ENCODE assay signal across 8 cellular contexts in genomic region chr2:131093066-131093842, GRCh38. TPM values are rescaled to one million over a fixed set of nuclear protein-coding genes. Genes with fewer than 3 reads are reported as not detected.
DNase-seq lines count a peak whose midpoint lies in the region; ATAC-seq and TF ChIP-seq lines count a peak whose summit lies in the region.

FAM168B (minus strand) TSS chr2:131093460; CDS start chr2:131082646, 10,814 bp downstream.

- no peaks in the 10 kb centered on the region for H3K9me3 ChIP-seq in uterus

- peaks cover 3% of the 10 kb centered on the region in 2 donors for H3K4me1 ChIP-seq in uterus

- TF ChIP-seq POLR2A in uterus (IDR thresholded peaks at IDR 0.05), result peak; percentile 76 to 98

- peak within 1 kb of the TSS; percentile 93 for H3K27ac ChIP-seq in angular gyrus (ENCODE audit: low read depth, low read length)
- H3K27ac ChIP-seq in uterus, result peak within 1 kb of the TSS; percentile 93 to 96

- intact Hi-C loops in left ventricle myocardium superior (cut with micrococcal nuclease), result no loop called here
- intact Hi-C loops in uterus (cut with DNase I; ENCODE audit: low total_unique reads), result no loop called here

- peak within 1 kb of the TSS; percentile 55 to 66 for H3K4me3 ChIP-seq in uterus

- peak; percentile 89 for ATAC-seq in GM18498 (IDR thresholded peaks at IDR 0.05; ENCODE audit: unreplicated experiment)
- peak; percentile 81 for ATAC-seq in HG02840 (IDR thresholded peaks at IDR 0.05; ENCODE audit: low FRiP score, unreplicated experiment)
- peak; percentile 98 for ATAC-seq in left ventricle myocardium superior

- DNase-seq in NCI-H1436 (lab: John Stamatoyannopoulos, UW) (peak; percentile 84), T-helper 2 cell (peak; percentile 77 to 96 (median 82)), left ventricle myocardium superior (peak; percentile 95), putamen (ENCODE audit: low spot score) (peak; percentile 90), uterus (peak; percentile 80 to 90)

- no peaks in the 10 kb centered on the region for H3K36me3 ChIP-seq in uterus

- TF ChIP-seq CTCF in uterus (IDR thresholded peaks at IDR 0.05), result peak in 1 of 4 experiments; percentile 20

- H3K27me3 ChIP-seq in uterus, result no peaks in the 10 kb centered on the region

RNA-seq across cellular contexts. Expression of gene FAM168B, which starts in this region (rescaled TPM):
- total RNA-seq in left ventricle myocardium superior (96.1 TPM), uterus (100 to 1,000 TPM in 3 of 4 donors, 10 to 100 TPM in 1; 50.0 to 194 (median 104) TPM)

Comparison
In these comparisons a context has a peak if more than half of its experiments do, and no peak if none do; other contexts are left out.
1. Peak in every context shown above with its lines: DNase-seq, ATAC-seq, H3K4me3 ChIP-seq and H3K27ac ChIP-seq.